Comparison of ENCODE assay signal across 8 cellular contexts in the genomic region with DNA sequence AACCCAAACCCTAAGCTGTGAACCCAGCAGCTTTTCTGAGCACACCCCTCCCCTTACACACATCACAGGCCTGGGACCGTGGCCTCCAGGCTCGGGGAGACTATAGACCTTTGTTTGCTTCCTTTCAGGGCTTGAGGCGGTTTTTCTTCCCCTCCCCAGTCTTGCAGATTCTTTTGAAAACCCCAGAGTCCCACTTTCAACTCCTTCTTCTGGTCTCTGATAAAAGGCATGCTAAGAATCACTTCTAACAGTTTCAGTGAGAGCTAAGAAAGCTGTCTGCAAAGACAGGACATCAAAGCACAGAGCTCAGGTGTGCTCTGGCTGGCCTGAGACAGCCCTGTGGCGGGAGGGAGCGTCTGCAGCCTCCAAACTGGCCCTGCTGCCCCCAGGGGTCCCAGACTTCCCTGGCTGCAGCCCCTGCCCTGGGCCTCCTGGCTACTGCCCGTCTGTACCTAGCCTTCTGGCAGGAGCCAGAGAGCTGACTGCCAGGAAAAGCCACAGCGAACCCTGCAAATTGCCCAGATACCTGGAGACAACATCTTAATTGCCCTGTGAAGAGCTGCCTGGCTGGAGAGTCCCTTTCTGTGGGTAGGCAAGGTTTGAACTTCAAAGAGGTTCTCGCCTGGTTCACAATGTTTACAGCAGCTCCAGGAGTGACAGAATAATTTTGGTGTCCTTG.
DNase-seq lines count a peak whose midpoint lies in the region; ATAC-seq lines count a peak whose summit lies in the region.

No MANE protein-coding gene starts in this region.

- POLR2A ChIA-PET in activated naive CD8-positive, alpha-beta T cell treated with anti-CD3 and anti-CD28 coated beads, Interleukin-2, amount 10 ng/mL, durations not matched to agents 7 days and 5 days (lab: Charles Lee): interaction anchor here (0.7 to 3.2 kb wide), 28 partner anchors 9 to 256 kb away, joined by 3 to 50 read pairs (median 4); a partner anchor contains a TSS

- H3K36me3 Mint-ChIP-seq in activated naive CD8-positive, alpha-beta T cell treated with anti-CD3 and anti-CD28 coated beads, Interleukin-2, amount 10 ng/mL, durations not matched to agents 7 days and 5 days: peaks cover 2% of the 10 kb centered on the region

- H3K4me1 Mint-ChIP-seq in activated naive CD8-positive, alpha-beta T cell treated with anti-CD3 and anti-CD28 coated beads, Interleukin-2, amount 10 ng/mL, durations not matched to agents 7 days and 5 days: peaks cover 64% of the 10 kb centered on the region

- no peaks in the 10 kb centered on the region for H3K27me3 Mint-ChIP-seq in activated naive CD8-positive, alpha-beta T cell treated with anti-CD3 and anti-CD28 coated beads, Interleukin-2, amount 10 ng/mL, durations not matched to agents 7 days and 5 days

- peak; percentile 46 for ATAC-seq in GM21526 (IDR thresholded peaks at IDR 0.05; ENCODE audit: low FRiP score, unreplicated experiment)
- peak; percentile 82 for ATAC-seq in activated naive CD8-positive, alpha-beta T cell treated with anti-CD3 and anti-CD28 coated beads, Interleukin-2, amount 10 ng/mL, durations not matched to agents 7 days and 5 days (ENCODE audit: low read depth)
- peak; percentile 57 for ATAC-seq in stimulated activated naive CD8-positive, alpha-beta T cell treated with anti-CD3 and anti-CD28 coated beads, Interleukin-15, Interleukin-2, amounts not matched to agents 100 U/mL and 50 U/mL, for 24 hours

- DNase-seq in DMS79 (lab: John Stamatoyannopoulos, UW): peak; percentile 76
- peak; percentile 72 for DNase-seq in NCI-H69 (lab: John Stamatoyannopoulos, UW)
- peak; percentile 81 for DNase-seq in activated naive CD8-positive, alpha-beta T cell treated with anti-CD3 and anti-CD28 coated beads, Interleukin-2, amount 10 ng/mL, durations not matched to agents 7 days and 5 days
- no peak for DNase-seq in stimulated activated naive CD8-positive, alpha-beta T cell treated with anti-CD3 and anti-CD28 coated beads, Interleukin-15, Interleukin-2, amounts not matched to agents 100 U/mL and 50 U/mL, for 24 hours
- no peak for DNase-seq in inferior parietal cortex (ENCODE audit: extremely low spot score)
- no peak for DNase-seq in glomerular visceral epithelial cell (ENCODE audit: extremely low spot score)
- DNase-seq in NCI-H1105 treated with DMSO at 0.1 percent for 48 hours (lab: John Stamatoyannopoulos, UW): no peak

- H3K9me3 Mint-ChIP-seq in activated naive CD8-positive, alpha-beta T cell treated with anti-CD3 and anti-CD28 coated beads, Interleukin-2, amount 10 ng/mL, durations not matched to agents 7 days and 5 days: no peaks in the 10 kb centered on the region

- H3K4me3 Mint-ChIP-seq in activated naive CD8-positive, alpha-beta T cell treated with anti-CD3 and anti-CD28 coated beads, Interleukin-2, amount 10 ng/mL, durations not matched to agents 7 days and 5 days: peak overlapping the region; percentile 76

- H3K27ac Mint-ChIP-seq in activated naive CD8-positive, alpha-beta T cell treated with anti-CD3 and anti-CD28 coated beads, Interleukin-2, amount 10 ng/mL, durations not matched to agents 7 days and 5 days: peak overlapping the region; percentile 93

Comparison
In these comparisons a context has a peak if more than half of its experiments do, and no peak if none do; other contexts are left out.
1. DNase-seq: peak in DMS79 (single experiment), NCI-H69 (single experiment) and activated naive CD8-positive, alpha-beta T cell treated with anti-CD3 and anti-CD28 coated beads, Interleukin-2, amount 10 ng/mL, durations not matched to agents 7 days and 5 days (single experiment); none in stimulated activated naive CD8-positive, alpha-beta T cell treated with anti-CD3 and anti-CD28 coated beads, Interleukin-15, Interleukin-2, amounts not matched to agents 100 U/mL and 50 U/mL, for 24 hours (single experiment), inferior parietal cortex (single experiment), glomerular visceral epithelial cell (single experiment) and NCI-H1105 treated with DMSO at 0.1 percent for 48 hours (single experiment).
2. Peak in every context shown above with its lines, with median percentiles within 50 percentile points of each other: ATAC-seq.